Comparison of ENCODE assay signal across 19 cellular contexts in genomic region chr3:197104738-197105137, GRCh38.
"Had no signal": no experiment of that assay in that cellular context is flagged by ENCODE, and none has a peak within 500 bp of the region (broad histone marks: within the 10 kb centered on the region; RNA-seq: fewer than 3 reads in every experiment).

No MANE protein-coding gene starts in this region.

- H3K9ac ChIP-seq: neural progenitor cell had no signal

- ATAC-seq: esophagus mucosa; gastroesophageal sphincter; lower lobe of right lung; natural killer cell treated with Interleukin-12 subunit alpha and Interleukin-12 subunit beta and Interleukin-15 and Interleukin-18, amount 100 ng/mL, for 72 hours; right cardiac atrium; stimulated activated naive B cell treated with anti-CD40 and anti-IgM and Interleukin-4, amounts not matched to agents 10 μg/mL and 1 μg/mL and 100 μg/mL, for 72 hours; stimulated activated naive CD8-positive, alpha-beta T cell treated with anti-CD3 and anti-CD28 coated beads, Interleukin-15, amount 100 ng/mL, for 72 hours had no signal

- DNase-seq: cortex of kidney; dorsolateral prefrontal cortex; effector CD8-positive, alpha-beta T cell; glutamatergic neuron; left ventricle myocardium inferior; lower lobe of right lung; nucleus accumbens; ovary; right cardiac atrium; stimulated activated CD4-positive, alpha-beta T cell treated with anti-CD3 and anti-CD28 coated beads, Interleukin-2, amount 100 ng/mL, for 24 hours; stimulated activated CD4-positive, alpha-beta T cell treated with anti-CD3 and anti-CD28 coated beads, Interleukin-4, amount 100 ng/mL, for 4 hours; stimulated activated naive B cell treated with anti-CD40 and anti-IgM and Interleukin-4, amounts not matched to agents 10 μg/mL and 1 μg/mL and 100 μg/mL, for 72 hours; stimulated activated naive CD8-positive, alpha-beta T cell treated with anti-CD3 and anti-CD28 coated beads, Interleukin-15, amount 100 ng/mL, for 72 hours; transverse colon had no signal

- H3K4me2 ChIP-seq: neural progenitor cell had no signal

- H3K27ac ChIP-seq: gastroesophageal sphincter, left ventricle myocardium inferior, lower lobe of right lung, neural progenitor cell, ovary, thoracic aorta, transverse colon had no signal

- H3K36me3 ChIP-seq: neural progenitor cell, ovary had no signal

- H3K4me1 ChIP-seq: gastroesophageal sphincter, left ventricle myocardium inferior, lower lobe of right lung, neural progenitor cell, transverse colon had no signal

- H3K9me3 ChIP-seq: gastroesophageal sphincter, left ventricle myocardium inferior, lower lobe of right lung, ovary, thoracic aorta, transverse colon had no signal

- H2AFZ ChIP-seq: neural progenitor cell had no signal

- H3K4me3 ChIP-seq: dorsolateral prefrontal cortex, gastroesophageal sphincter, left ventricle myocardium inferior, lower lobe of right lung, neural progenitor cell, ovary, thoracic aorta, transverse colon had no signal

- H3K27me3 ChIP-seq: dorsolateral prefrontal cortex, gastroesophageal sphincter, neural progenitor cell, ovary, transverse colon had no signal
